8 cellular contexts compared by ENCODE assay signal in the genomic region with DNA sequence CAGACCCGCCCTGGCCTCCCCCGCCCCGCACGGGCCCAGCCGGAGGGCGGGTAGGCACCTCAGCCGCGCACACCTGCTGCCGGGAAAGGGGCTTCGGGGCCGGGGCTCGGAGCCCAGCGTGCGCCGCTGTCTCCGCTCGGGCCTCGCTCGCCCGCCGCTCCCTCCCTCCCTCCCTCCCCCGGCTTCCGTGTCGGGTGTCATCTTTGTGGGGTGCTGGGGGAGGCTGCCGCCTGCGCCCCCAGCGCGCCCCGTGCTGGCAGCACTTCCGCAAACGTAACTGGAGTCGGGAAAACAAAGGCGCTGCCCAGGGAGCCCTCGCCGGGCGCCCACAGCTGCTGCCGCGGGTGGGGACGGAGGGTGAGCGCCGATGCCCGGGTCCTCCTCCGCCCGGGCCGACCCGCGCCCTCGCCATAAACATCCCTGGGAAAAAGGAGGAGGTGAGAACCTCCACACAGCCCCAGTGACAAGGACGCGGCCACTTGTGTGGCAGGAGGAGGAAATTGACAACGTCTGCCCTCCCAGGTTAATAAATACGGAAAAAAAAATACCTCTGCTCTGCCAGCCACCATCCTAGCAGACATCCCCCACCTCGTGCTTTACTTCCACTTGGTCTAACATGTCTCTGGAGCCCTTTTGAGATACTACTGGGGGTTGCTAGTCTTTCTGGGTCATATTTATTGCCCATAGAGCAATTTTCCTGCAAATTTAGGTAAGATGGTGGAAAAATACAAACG. TPM values are rescaled to one million over a fixed set of nuclear protein-coding genes. Genes with fewer than 3 reads are reported as not detected.
DNase-seq lines count a peak whose midpoint lies in the region; TF ChIP-seq lines count a peak whose summit lies in the region.

No MANE protein-coding gene starts in this region.

- TF ChIP-seq POLR2A in transverse colon (IDR thresholded peaks at IDR 0.05) = peak; percentile 71

- DNase-seq in DMS 273 treated with DMSO at 0.1 percent for 48 hours (lab: John Stamatoyannopoulos, UW) (peak; percentile 48), GM20000 (ENCODE audit: low spot score) (peak; percentile 85), HS-27A (ENCODE audit: low read depth) (peak; percentile 3), RWPE1 (ENCODE audit: low spot score) (peak; percentile 40), cardiac septum (ENCODE audit: low spot score) (peak; percentile 82), pons (ENCODE audit: low spot score) (peak; percentile 73), transverse colon (peak; percentile 72)
- DNase-seq in activated naive CD4-positive, alpha-beta T cell treated with anti-CD3 and anti-CD28 coated beads, Interleukin-2, amount 50 U/mL, for 16 hours = peak; percentile 72

- no peak for TF ChIP-seq EP300 in transverse colon (IDR thresholded peaks at IDR 0.05; ENCODE audit: low read depth)

- peak overlapping the region; percentile 71 for H3K27ac ChIP-seq in RWPE1
- peak overlapping the region; percentile 90 to 95 (median 94) for H3K27ac ChIP-seq in transverse colon

- H3K36me3 ChIP-seq in transverse colon = no peaks in the 10 kb centered on the region

- POLR2A ChIA-PET in RWPE1 (lab: Yijun Ruan, JAX; ENCODE audit: low non-redundant PET) = no interaction called here

- TF ChIP-seq CTCF in GM20000 (IDR thresholded peaks at IDR 0.05; ENCODE audit: extremely low read depth, missing control alignments) (no peak), RWPE1 (conservative IDR thresholded peaks at IDR 0.05; ENCODE audit: low read depth) (no peak), transverse colon (IDR thresholded peaks at IDR 0.05) (peak in 1 of 5 experiments; percentile 23)

- in situ Hi-C loops in transverse colon (cut with MboI; ENCODE audit: low pct_ligation_motif_present in 1 of 4, low pct_unique_long_range_greater_than_20kb in 1 of 4, low sequenced_read_pairs in 3 of 4) = no loop called here

- H3K4me1 ChIP-seq in transverse colon = peaks cover 6 to 45% (median 16%) of the 10 kb centered on the region in 4 donors

- CTCF ChIA-PET in RWPE1 (lab: Yijun Ruan, JAX) = no interaction called here

- intact Hi-C loops in cardiac septum (cut with DNase I) (loop anchor here (2.0 kb wide), 1 partner anchor 60 kb away; no protein-coding TSS in a partner anchor), transverse colon (cut with DNase I; ENCODE audit: low total_unique reads) (loop anchor here (10.0 kb wide), 1 partner anchor 76 kb away; no protein-coding TSS in a partner anchor)

- no peaks in the 10 kb centered on the region for H3K27me3 ChIP-seq in transverse colon

- no peaks in the 10 kb centered on the region for H3K9me3 ChIP-seq in transverse colon

- WGBS in transverse colon (ENCODE audit: low coverage in 1 of 2), 2 donors = 1 to 44% methylated on average over 1 to 38 of the region's 54 CpGs

- H3K4me3 ChIP-seq in transverse colon = peak overlapping the region; percentile 37 to 92 (median 91)

RNA-seq across cellular contexts. Expression of a gene that starts 0.6 kb away (rescaled TPM):
- total RNA-seq in cardiac septum (14.4 TPM), transverse colon (10 to 100 TPM; 76.3 to 99.1 (median 83.0) TPM)

Comparison
In these comparisons a context has a peak if more than half of its experiments do, and no peak if none do; other contexts are left out.
1. Peak in every context shown above with its lines: DNase-seq, H3K4me3 ChIP-seq and H3K27ac ChIP-seq.
2. DNase-seq: peak in every context shown above with its lines; median percentile 85 in GM20000; 82 in cardiac septum; 73 in pons; 72 in activated naive CD4-positive, alpha-beta T cell treated with anti-CD3 and anti-CD28 coated beads, Interleukin-2, amount 50 U/mL, for 16 hours; 72 in transverse colon; 48 in DMS 273 treated with DMSO at 0.1 percent for 48 hours; 40 in RWPE1; 3 in HS-27A.